9 cellular contexts compared by ENCODE assay signal in genomic region chr14:76546426-76547221, GRCh38.
A peak's percentile ranks its signal among the peaks of the same experiment; 100 is the strongest.
DNase-seq lines count a peak whose midpoint lies in the region; ATAC-seq lines count a peak whose summit lies in the region.
"Had no signal": no experiment of that assay in that cellular context is flagged by ENCODE, and none has a peak within 500 bp of the region (broad histone marks: within the 10 kb centered on the region; RNA-seq: fewer than 3 reads in every experiment).

No MANE protein-coding gene starts in this region.

- no peaks in the 10 kb centered on the region for H3K9me3 ChIP-seq in iPS DF 6.9 (ENCODE audit: control insufficient read depth, insufficient read depth, low read length)

- H3K27me3 ChIP-seq in iPS DF 6.9 (ENCODE audit: control insufficient read depth, insufficient read depth, low read length), result no peaks in the 10 kb centered on the region

- no peak overlapping the region for H3K4me3 ChIP-seq in iPS DF 6.9 (ENCODE audit: low read length)
- H3K4me3 ChIP-seq: skin epidermis had no signal

- WGBS in iPS DF 6.9 (ENCODE audit: insufficient coverage, insufficient read length), result no CpG with 5 or more reads among the region's 10 CpGs

- DNase-seq in NCI-H2227 (lab: John Stamatoyannopoulos, UW; ENCODE audit: unreplicated experiment) (peak; percentile 52), NCI-H2227 treated with DMSO at 0.1 percent for 48 hours (lab: John Stamatoyannopoulos, UW) (no peak), HuH-7 (ENCODE audit: low spot score) (peak; percentile 60), SK-N-DZ (ENCODE audit: low spot score) (peak; percentile 50), iPS DF 6.9 (ENCODE audit: low read depth, low spot score) (peak; percentile 81)
- no peak for DNase-seq in activated effector memory CD4-positive, alpha-beta T cell treated with Interleukin-2 at 50 U/mL for 16 hours

- peaks cover 5% of the 10 kb centered on the region; the same call in 1 of the 2 replicates for H3K4me1 ChIP-seq in iPS DF 6.9 (ENCODE audit: control insufficient read depth, insufficient read depth, low read length)

- no peak overlapping the region for H3K27ac ChIP-seq in iPS DF 6.9 (ENCODE audit: low read length)
- H3K27ac ChIP-seq: skin epidermis had no signal

- H3K36me3 ChIP-seq in iPS DF 6.9 (ENCODE audit: control insufficient read depth, insufficient read depth, low read length), result no peaks in the 10 kb centered on the region

- no peak for ATAC-seq in HG02571 (IDR thresholded peaks at IDR 0.05; ENCODE audit: unreplicated experiment)
- ATAC-seq in GM21723 (IDR thresholded peaks at IDR 0.05; ENCODE audit: unreplicated experiment), result no peak

Comparison
In these comparisons a context has a peak if more than half of its experiments do, and no peak if none do; other contexts are left out.
1. DNase-seq: peak in NCI-H2227 (single experiment), HuH-7 (single experiment), SK-N-DZ (single experiment) and iPS DF 6.9 (single experiment); none in NCI-H2227 treated with DMSO at 0.1 percent for 48 hours (single experiment) and activated effector memory CD4-positive, alpha-beta T cell treated with Interleukin-2 at 50 U/mL for 16 hours (single experiment).